23 cellular contexts compared by ENCODE assay signal in the genomic region with DNA sequence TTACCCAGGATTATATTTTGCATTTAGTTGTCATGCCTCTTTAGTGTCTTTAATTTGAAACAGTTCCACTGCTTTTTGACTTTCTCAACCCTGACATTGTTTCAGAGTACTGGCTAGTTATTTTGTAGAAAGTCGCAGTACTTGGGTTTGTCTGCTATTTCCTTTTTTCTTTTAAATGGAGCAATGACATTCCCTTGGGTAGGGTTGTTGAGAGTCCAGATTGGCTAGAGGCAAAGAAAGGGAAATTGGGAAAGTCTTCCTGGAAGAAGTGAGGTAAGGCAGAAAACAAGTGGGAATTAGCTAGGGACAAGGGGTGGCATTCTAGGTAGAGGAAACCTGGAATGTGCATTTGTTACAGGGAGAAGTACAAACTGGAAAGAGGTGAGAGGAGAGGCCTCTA.
DNase-seq lines count a peak whose midpoint lies in the region; ATAC-seq, FAIRE-seq and TF ChIP-seq lines count a peak whose summit lies in the region.
"Had no signal": no experiment of that assay in that cellular context is flagged by ENCODE, and none has a peak within 500 bp of the region (broad histone marks: within the 10 kb centered on the region; RNA-seq: fewer than 3 reads in every experiment).

No MANE protein-coding gene starts in this region.

- H4K20me1 ChIP-seq in HepG2 (ENCODE audit: insufficient read depth, low read length) = no peaks in the 10 kb centered on the region
- H4K20me1 ChIP-seq: BLaER1 had no signal

- in situ Hi-C loops in HepG2 (cut with HindIII; ENCODE audit: extremely low pct_ligation_motif_present, low pct_unique_long_range_greater_than_20kb) = no loop called here

- TF ChIP-seq RAD21 in liver (IDR thresholded peaks at IDR 0.05) (no peak), HepG2 (CRISPR knock-in tag; IDR thresholded peaks at IDR 0.05) (no peak)

- H3K27ac ChIP-seq in liver (ENCODE audit: low read depth in 1 of 2, low read length in 2 of 2) (peak overlapping the region; percentile 74 to 93), HepG2 (ENCODE audit: extremely low read length, insufficient read depth, low read length) (no peak overlapping the region), psoas muscle (no peak overlapping the region), A673 (ENCODE audit: low read depth, low read length, poor library complexity, severe bottlenecking) (no peak overlapping the region)
- H3K27ac ChIP-seq: BLaER1, SJSA1 had no signal

- intact Hi-C loops in HepG2 (cut with micrococcal nuclease; ENCODE audit: unreplicated experiment) (no loop called here), left cardiac atrium (cut with DNase I) (no loop called here), psoas muscle (cut with DNase I) (no loop called here), A673 (cut with micrococcal nuclease; ENCODE audit: unreplicated experiment) (loop anchor here (10.0 kb wide), 1 partner anchor 1112 kb away; no protein-coding TSS in a partner anchor)

- H3K4me3 Mint-ChIP-seq in stimulated activated effector memory CD8-positive, alpha-beta T cell treated with anti-CD3 and anti-CD28 coated beads, Interleukin-12 subunit alpha, Interleukin-12 subunit beta, amount 100 ng/mL, for 72 hours = no peak overlapping the region
- H3K4me3 Mint-ChIP-seq: CD4-positive, CD25-positive, alpha-beta regulatory T cell; GM23338; H9 had no signal

- CTCF ChIA-PET in HepG2 (lab: Yijun Ruan, JAX; ENCODE audit: low intra/inter-chr PET ratio, low total read pairs) = no interaction called here
- CTCF ChIA-PET in A673 (lab: Charles Lee) = no interaction called here

- no peaks in the 10 kb centered on the region for H3K79me2 ChIP-seq in HepG2 (ENCODE audit: insufficient read depth, low read length)

- H3K9me3 Mint-ChIP-seq in stimulated activated effector memory CD8-positive, alpha-beta T cell treated with anti-CD3 and anti-CD28 coated beads, Interleukin-12 subunit alpha, Interleukin-12 subunit beta, amount 100 ng/mL, for 72 hours = peaks cover 2% of the 10 kb centered on the region
- H3K9me3 Mint-ChIP-seq: GM23338, H9 had no signal

- peaks cover 11 to 41% (median 31%) of the 10 kb centered on the region in 4 donors for H3K4me1 ChIP-seq in liver (ENCODE audit: control insufficient read depth in 4 of 4, insufficient read depth in 4 of 4, low read length in 3 of 4)
- 0 out of 2 replicates have a peak, but pooled peaks cover 11% of the 10 kb centered on the region for H3K4me1 ChIP-seq in HepG2 (ENCODE audit: insufficient read depth, low read length)
- H3K4me1 ChIP-seq in psoas muscle = no peaks in the 10 kb centered on the region
- no peaks in the 10 kb centered on the region for H3K4me1 ChIP-seq in A673 (ENCODE audit: insufficient read depth, low read length, poor library complexity, severe bottlenecking)
- H3K4me1 ChIP-seq: BLaER1, SJSA1 had no signal

- TF ChIP-seq EP300 in HepG2 (IDR thresholded peaks at IDR 0.05; ENCODE audit: low read depth in 2 of 2, low read length in 2 of 2) (no peak), HepG2 (CRISPR knock-in tag; IDR thresholded peaks at IDR 0.05; ENCODE audit: borderline replicate concordance) (no peak)

- TF ChIP-seq POLR2A in HepG2 (IDR thresholded peaks at IDR 0.05; ENCODE audit: insufficient read depth in 1 of 2, low read depth in 2 of 2, low read length in 2 of 2) = no peak

- FAIRE-seq in HepG2 (lab: Jason Lieb, UNC) = no peak
- FAIRE-seq: GM18507 had no signal

- no peaks in the 10 kb centered on the region for H3K36me3 Mint-ChIP-seq in stimulated activated effector memory CD8-positive, alpha-beta T cell treated with anti-CD3 and anti-CD28 coated beads, Interleukin-12 subunit alpha, Interleukin-12 subunit beta, amount 100 ng/mL, for 72 hours
- H3K36me3 Mint-ChIP-seq: CD4-positive, CD25-positive, alpha-beta regulatory T cell had no signal

- H3K36me3 ChIP-seq in liver (ENCODE audit: control insufficient read depth in 4 of 4, insufficient read depth in 3 of 4, low read depth in 1 of 4, low read length in 3 of 4) (no peaks in the 10 kb centered on the region), HepG2 (replicated peaks in 1 of 2; ENCODE audit: control insufficient read depth in 1 of 2, insufficient read depth in 2 of 2, low read length in 2 of 2) (no peaks in the 10 kb centered on the region), psoas muscle (ENCODE audit: insufficient read depth in 1 of 2, low read depth in 1 of 2) (no peaks in the 10 kb centered on the region), A673 (ENCODE audit: insufficient read depth, low read length, poor library complexity, severe bottlenecking) (no peaks in the 10 kb centered on the region)
- H3K36me3 ChIP-seq: BLaER1, MG63, SJSA1 had no signal

- ATAC-seq in HepG2 (no peak), left cardiac atrium (peak; percentile 12 to 85), psoas muscle (peak in 3 of 4 donors; percentile 37 to 68 (median 40))
- ATAC-seq in stimulated activated effector memory CD8-positive, alpha-beta T cell treated with anti-CD3 and anti-CD28 coated beads, Interleukin-12 subunit alpha, Interleukin-12 subunit beta, amount 100 ng/mL, for 72 hours = no peak
- ATAC-seq: GM23338, PC-3 had no signal

- no peak overlapping the region for H3K4me2 ChIP-seq in HepG2 (ENCODE audit: low read depth, low read length)
- H3K4me2 ChIP-seq: BLaER1, GM23338 had no signal

- no peaks in the 10 kb centered on the region for H3K27me3 ChIP-seq in liver (ENCODE audit: control insufficient read depth in 4 of 4, insufficient read depth in 4 of 4, low read length in 3 of 4)
- H3K27me3 ChIP-seq in HepG2 (ENCODE audit: control insufficient read depth in 1 of 2, insufficient read depth in 2 of 2, low read length in 2 of 2) = no peaks in the 10 kb centered on the region
- H3K27me3 ChIP-seq in psoas muscle (ENCODE audit: insufficient read depth in 3 of 3, low read length in 2 of 3) = peaks cover 0 to 4% (median 1%) of the 10 kb centered on the region in 3 donors
- H3K27me3 ChIP-seq in A673 (replicated peaks; ENCODE audit: insufficient read depth, low read depth, low read length, poor library complexity) = no peaks in the 10 kb centered on the region
- H3K27me3 ChIP-seq: BLaER1, MG63, SJSA1 had no signal

- TF ChIP-seq CTCF in liver (IDR thresholded peaks at IDR 0.05; ENCODE audit: low read depth, low read length, missing input control) = no peak
- TF ChIP-seq CTCF in HepG2 (CRISPR knock-in tag; IDR thresholded peaks at IDR 0.05) = no peak
- TF ChIP-seq CTCF in psoas muscle (IDR thresholded peaks at IDR 0.05) = no peak
- no peak for TF ChIP-seq CTCF in A673 (conservative IDR thresholded peaks at IDR 0.05; ENCODE audit: low read depth, low read length)

- H3K9ac ChIP-seq in liver (ENCODE audit: low read depth in 1 of 2, low read length in 2 of 2) = no peak overlapping the region
- H3K9ac ChIP-seq in HepG2 (ENCODE audit: insufficient read depth, low read depth, low read length) = no peak overlapping the region
- H3K9ac ChIP-seq: BLaER1 had no signal

- 85% methylated on average over 1 of the region's 1 CpG for WGBS in liver
- 3% methylated on average over 1 of the region's 1 CpG for WGBS in HepG2 (ENCODE audit: low lambda C conversion rate)
- 46 to 51% (median 49%) methylated on average over 1 of the region's 1 CpG for WGBS in psoas muscle, 3 donors

- no peak overlapping the region for H2AFZ ChIP-seq in HepG2 (ENCODE audit: low read length)

- H3K9me3 ChIP-seq in liver (ENCODE audit: control insufficient read depth in 4 of 4, low read length in 3 of 4) = no peaks in the 10 kb centered on the region
- H3K9me3 ChIP-seq in HepG2 (ENCODE audit: low read length) = no peaks in the 10 kb centered on the region
- H3K9me3 ChIP-seq in psoas muscle = peaks cover 4% of the 10 kb centered on the region
- H3K9me3 ChIP-seq in A673 (ENCODE audit: low read depth, low read length, poor library complexity, severe bottlenecking) = no peaks in the 10 kb centered on the region
- H3K9me3 ChIP-seq: BLaER1, SJSA1 had no signal

- H3K27ac Mint-ChIP-seq in stimulated activated effector memory CD8-positive, alpha-beta T cell treated with anti-CD3 and anti-CD28 coated beads, Interleukin-12 subunit alpha, Interleukin-12 subunit beta, amount 100 ng/mL, for 72 hours = no peak overlapping the region
- H3K27ac Mint-ChIP-seq: GM23338, H9 had no signal

- no peak for DNase-seq in HepG2 (ENCODE audit: low spot score)
- no peak for DNase-seq in left cardiac atrium
- no peak for DNase-seq in psoas muscle
- no peak for DNase-seq in NCI-H774 (lab: John Stamatoyannopoulos, UW)
- DNase-seq in A673 (ENCODE audit: low spot score) = no peak
- no peak for DNase-seq in stimulated activated effector memory CD8-positive, alpha-beta T cell treated with anti-CD3 and anti-CD28 coated beads, Interleukin-12 subunit alpha, Interleukin-12 subunit beta, amount 100 ng/mL, for 72 hours (ENCODE audit: low spot score in 2 of 2)
- DNase-seq: CD4-positive, CD25-positive, alpha-beta regulatory T cell; DMS53; H9; IMR-90; KG1; MG63; NCI-H2029; NCI-H446; NCI-H524 treated with DMSO at 0.1 percent for 48 hours; NCI-H82; NK-92 treated with Interleukin-12 subunit alpha and Interleukin-12 subunit beta, amount 100 ng/mL, for 24 hours; PC-3 had no signal

- H3K4me1 Mint-ChIP-seq in stimulated activated effector memory CD8-positive, alpha-beta T cell treated with anti-CD3 and anti-CD28 coated beads, Interleukin-12 subunit alpha, Interleukin-12 subunit beta, amount 100 ng/mL, for 72 hours = no peaks in the 10 kb centered on the region
- H3K4me1 Mint-ChIP-seq: CD4-positive, CD25-positive, alpha-beta regulatory T cell; GM23338; H9 had no signal

- H3K4me3 ChIP-seq in liver (ENCODE audit: low read depth in 1 of 3, low read length in 3 of 3) = no peak overlapping the region
- H3K4me3 ChIP-seq in HepG2 (replicated peaks in 1 of 3; ENCODE audit: insufficient read depth in 1 of 3, low read depth in 2 of 3, low read length in 3 of 3) = no peak overlapping the region
- no peak overlapping the region for H3K4me3 ChIP-seq in psoas muscle
- no peak overlapping the region for H3K4me3 ChIP-seq in A673 (ENCODE audit: low read depth, low read length, poor library complexity, severe bottlenecking)
- H3K4me3 ChIP-seq: BLaER1, GM23338, MG63, SJSA1 had no signal

- POLR2A ChIA-PET in HepG2 (lab: Yijun Ruan, JAX) = no interaction called here
- POLR2A ChIA-PET in A673 (lab: Charles Lee; ENCODE audit: low non-redundant PET) = no interaction called here

- BruUV-seq in HepG2 (replicated peaks; lab: Mats Ljungman, UMichigan) = no TSS peak
- no TSS peak for BruUV-seq in A673 (replicated peaks; lab: Mats Ljungman, UMichigan)

TF ChIP-seq in liver, 16 proteins besides CTCF, POLR2A, EP300 and RAD21 (continues in another document):
- TF ChIP-seq TAF1 (conservative IDR thresholded peaks at IDR 0.05) (no peak), JUND (IDR thresholded peaks at IDR 0.05) (no peak)

TF ChIP-seq in HepG2, 621 proteins besides CTCF, POLR2A, EP300 and RAD21 (continues in another document):
- TF ChIP-seq RAD51 (IDR thresholded peaks at IDR 0.05; ENCODE audit: borderline replicate concordance) = no peak

Comparison
In these comparisons a context has a peak if more than half of its experiments do, and no peak if none do; other contexts are left out.
1. H3K27ac ChIP-seq: peak in liver (2 of 2); none in HepG2 (single experiment), psoas muscle (single experiment) and A673 (single experiment).
2. ATAC-seq: peak in left cardiac atrium (2 of 2) and psoas muscle (3 of 4); none in HepG2 (single experiment) and stimulated activated effector memory CD8-positive, alpha-beta T cell treated with anti-CD3 and anti-CD28 coated beads, Interleukin-12 subunit alpha, Interleukin-12 subunit beta, amount 100 ng/mL, for 72 hours (single experiment).